In genomic region chr12:109630815-109631214, GRCh38 we compare ENCODE assay signal across 18 cellular contexts. TPM values are rescaled to one million over a fixed set of nuclear protein-coding genes. Genes with fewer than 3 reads are reported as not detected.
DNase-seq lines count a peak whose midpoint lies in the region; ATAC-seq and TF ChIP-seq lines count a peak whose summit lies in the region.
"Had no signal": no experiment of that assay in that cellular context is flagged by ENCODE, and none has a peak within 500 bp of the region (broad histone marks: within the 10 kb centered on the region; RNA-seq: fewer than 3 reads in every experiment).

No MANE protein-coding gene starts in this region.

- no peaks in the 10 kb centered on the region for H3K9me3 ChIP-seq in PC-3 (ENCODE audit: low read length)
- no peaks in the 10 kb centered on the region for H3K9me3 ChIP-seq in heart left ventricle
- H3K9me3 ChIP-seq: A549 had no signal

- H3K27me3 ChIP-seq in PC-3 (ENCODE audit: low read length) (peaks cover 13% of the 10 kb centered on the region; the same call in 1 of the 2 replicates), layer of hippocampus (ENCODE audit: control insufficient read depth, insufficient read depth, low read length) (peaks cover 2% of the 10 kb centered on the region), heart left ventricle (peaks cover 0 to 34% (median 9%) of the 10 kb centered on the region in 9 donors)

- H3K79me2 ChIP-seq in PC-3 (ENCODE audit: low read length): no peaks in the 10 kb centered on the region

- CTCF ChIA-PET in PC-3 (lab: Charles Lee): no interaction called here

- no peak overlapping the region for H3K27ac ChIP-seq in PC-3 (ENCODE audit: low read length)
- peak overlapping the region; percentile 30 for H3K27ac ChIP-seq in layer of hippocampus (ENCODE audit: low read depth, low read length)
- H3K27ac ChIP-seq in heart left ventricle: no peak overlapping the region
- H3K27ac ChIP-seq: A549 had no signal

- H3K4me2 ChIP-seq in PC-3 (ENCODE audit: low read length): no peak overlapping the region
- H3K4me2 ChIP-seq: A549 had no signal

- intact Hi-C loops in PC-3 (cut with micrococcal nuclease) (no loop called here), heart left ventricle (cut with DNase I) (no loop called here)

- H3K36me3 ChIP-seq in PC-3 (ENCODE audit: low read depth, low read length) (no peaks in the 10 kb centered on the region), heart left ventricle (no peaks in the 10 kb centered on the region)

- POLR2A ChIA-PET in PC-3 (lab: Charles Lee; ENCODE audit: unreplicated experiment): no interaction called here

- peak; percentile 18; the same call in 1 of the 2 replicates for ATAC-seq in PC-3
- no peak for ATAC-seq in SK-N-SH treated with all-trans-retinoic acid at 6 μM for 48 hours
- no peak for ATAC-seq in heart left ventricle
- ATAC-seq in HG02852 (IDR thresholded peaks at IDR 0.05; ENCODE audit: unreplicated experiment): no peak
- ATAC-seq: A549, Panc1, T-cell had no signal

- TF ChIP-seq CTCF in PC-3 (conservative IDR thresholded peaks at IDR 0.05; ENCODE audit: low read depth, low read length): no peak
- TF ChIP-seq CTCF in heart left ventricle (IDR thresholded peaks at IDR 0.05): no peak
- TF ChIP-seq CTCF in foreskin fibroblast (IDR thresholded peaks at IDR 0.05; ENCODE audit: low read depth, low read length): no peak

- H4K20me1 ChIP-seq in PC-3 (ENCODE audit: low read length): no peaks in the 10 kb centered on the region

- no peaks in the 10 kb centered on the region for H3K9me2 ChIP-seq in PC-3 (replicated peaks; ENCODE audit: low read length)

- H2AFZ ChIP-seq in PC-3 (ENCODE audit: low read length): no peak overlapping the region

- TF ChIP-seq POLR2A in heart left ventricle (IDR thresholded peaks at IDR 0.05): no peak

- no TSS peak for BruUV-seq in PC-3 (replicated peaks; lab: Mats Ljungman, UMichigan)

- WGBS in heart left ventricle, 4 donors: 26 to 38% (median 30%) methylated on average over 8 to 13 of the region's 13 CpGs

- no peaks in the 10 kb centered on the region for H3F3A ChIP-seq in PC-3 (ENCODE audit: low read length, unreplicated experiment)

- H3K9ac ChIP-seq in PC-3 (ENCODE audit: low read length): no peak overlapping the region

- H3K4me1 ChIP-seq in PC-3 (ENCODE audit: insufficient read depth, low read length): no peaks in the 10 kb centered on the region
- no peaks in the 10 kb centered on the region for H3K4me1 ChIP-seq in heart left ventricle
- H3K4me1 ChIP-seq: A549 had no signal

- peak; percentile 33 for DNase-seq in NCI-H2227 (lab: John Stamatoyannopoulos, UW; ENCODE audit: unreplicated experiment)
- no peak for DNase-seq in NCI-H2227 treated with DMSO at 0.1 percent for 48 hours (lab: John Stamatoyannopoulos, UW)
- peak; percentile 16 for DNase-seq in PC-3
- no peak for DNase-seq in heart left ventricle
- no peak for DNase-seq in foreskin fibroblast
- DNase-seq: DMS79 treated with DMSO at 0.1 percent for 48 hours, GOT3, Karpas-422, NCI-H2029, NCI-H510A, NCI-H748 treated with DMSO at 0.1 percent for 48 hours, SIG-M5, T-cell had no signal

- H3K4me3 ChIP-seq in PC-3 (ENCODE audit: low read length) (no peak overlapping the region), heart left ventricle (no peak overlapping the region), foreskin fibroblast (ENCODE audit: low read depth in 1 of 2, low read length in 2 of 2) (no peak overlapping the region)
- H3K4me3 ChIP-seq: A549 had no signal

TF ChIP-seq in SK-N-SH treated with all-trans-retinoic acid at 6 μM for 48 hours, 23 proteins besides CTCF, POLR2A, EP300 and RAD21:
- TF ChIP-seq OSR1 (CRISPR knock-in tag; IDR thresholded peaks at IDR 0.05) (no peak), CSRNP3 (CRISPR knock-in tag; IDR thresholded peaks at IDR 0.05) (no peak), ESRRG (CRISPR knock-in tag; IDR thresholded peaks at IDR 0.05) (no peak), ZC3H10 (CRISPR knock-in tag; IDR thresholded peaks at IDR 0.05) (no peak), ZFP30 (CRISPR knock-in tag; IDR thresholded peaks at IDR 0.05) (no peak), ZFP3 (CRISPR knock-in tag; IDR thresholded peaks at IDR 0.05) (no peak), GLIS3 (CRISPR knock-in tag; IDR thresholded peaks at IDR 0.05) (no peak), ZNF565 (CRISPR knock-in tag; conservative IDR thresholded peaks at IDR 0.05; ENCODE audit: low read depth) (no peak), TSHZ2 (CRISPR knock-in tag; IDR thresholded peaks at IDR 0.05) (no peak), TOX (CRISPR knock-in tag; IDR thresholded peaks at IDR 0.05; ENCODE audit: borderline replicate concordance) (no peak), BACH2 (CRISPR knock-in tag; IDR thresholded peaks at IDR 0.05; ENCODE audit: borderline replicate concordance) (no peak), ARNTL (CRISPR knock-in tag; IDR thresholded peaks at IDR 0.05; ENCODE audit: borderline replicate concordance, low read depth) (no peak)

RNA-seq across cellular contexts. Expression of gene MVK, which starts 57.2 kb away (rescaled TPM):
- total RNA-seq in PC-3 (2014; rRNA removed): 47.8 and 52.2 TPM in 2 replicates
- total RNA-seq in heart left ventricle: 10 to 100 TPM in 5 of 9 donors, 1 to 10 TPM in 4; 7.9 to 14.9 (median 10.1) TPM
- polyA plus RNA-seq in heart left ventricle: 10 to 100 TPM; 13.4 to 13.9 TPM

RNA-seq across cellular contexts. Expression of gene MMAB, which starts 57.5 kb away (rescaled TPM):
- total RNA-seq in PC-3 (2014; rRNA removed): 83.0 and 83.5 TPM in 2 replicates
- 10 to 100 TPM; 29.5 to 43.3 (median 34.4) TPM for total RNA-seq in heart left ventricle
- polyA plus RNA-seq in heart left ventricle: 10 to 100 TPM; 38.1 to 43.4 TPM

Comparison
In these comparisons a context has a peak if more than half of its experiments do, and no peak if none do; other contexts are left out.
1. DNase-seq: peak in NCI-H2227 (single experiment) and PC-3 (single experiment); none in NCI-H2227 treated with DMSO at 0.1 percent for 48 hours (single experiment), heart left ventricle (0 of 5) and foreskin fibroblast (0 of 2).